Comparison of ENCODE assay signal across 18 cellular contexts in genomic region chr12:111355181-111355925, GRCh38. TPM values are rescaled to one million over a fixed set of nuclear protein-coding genes. Genes with fewer than 3 reads are reported as not detected.
DNase-seq lines count a peak whose midpoint lies in the region; ATAC-seq and TF ChIP-seq lines count a peak whose summit lies in the region.
"Had no signal": no experiment of that assay in that cellular context is flagged by ENCODE, and none has a peak within 500 bp of the region (broad histone marks: within the 10 kb centered on the region; RNA-seq: fewer than 3 reads in every experiment).

No MANE protein-coding gene starts in this region.

- POLR2A ChIA-PET in activated CD4-positive, alpha-beta T cell treated with anti-CD3 and anti-CD28 coated beads, Interleukin-2, amount 10 ng/mL, durations not matched to agents 7 days and 5 days (lab: Charles Lee), result interaction anchor here (0.7 kb wide), 1 partner anchor 20 kb away, joined by 3 read pairs; no protein-coding TSS in a partner anchor

- peak; percentile 21 for ATAC-seq in mucosa of descending colon
- no peak for ATAC-seq in GM21737 (IDR thresholded peaks at IDR 0.05; ENCODE audit: unreplicated experiment)
- ATAC-seq: Panc1, SK-N-SH treated with all-trans-retinoic acid at 6 μM for 48 hours had no signal

- DNase-seq in SJCRH30 (peak; percentile 35 to 48), mucosa of descending colon (no peak), immature natural killer cell (no peak)
- no peak for DNase-seq in activated CD4-positive, alpha-beta T cell treated with anti-CD3 and anti-CD28 coated beads, Interleukin-2, amount 10 ng/mL, durations not matched to agents 7 days and 5 days
- no peak for DNase-seq in activated CD4-positive, alpha-beta T cell treated with anti-CD3 and anti-CD28 coated beads, Interleukin-2, amount 50 U/mL, for 4 hours
- DNase-seq: DMS 273 treated with DMSO at 0.1 percent for 48 hours, GF-D8, HCEC 1CT, KG1, NCI-H1930, NCI-H446, Right ventricle myocardium superior had no signal

- H3K27ac Mint-ChIP-seq in IgD-negative memory B cell, result peak overlapping the region; percentile 71 to 86 (median 80)
- H3K27ac Mint-ChIP-seq in activated CD4-positive, alpha-beta T cell treated with anti-CD3 and anti-CD28 coated beads, Interleukin-2, amount 10 ng/mL, durations not matched to agents 7 days and 5 days, result no peak overlapping the region
- H3K27ac Mint-ChIP-seq in immature natural killer cell, result no peak overlapping the region

- H3K9ac ChIP-seq in BLaER1, result peak overlapping the region; percentile 44; the same call in 1 of the 2 replicates

- H4K20me1 ChIP-seq in BLaER1, result no peaks in the 10 kb centered on the region

- H3K27me3 Mint-ChIP-seq in IgD-negative memory B cell (peaks cover 5% of the 10 kb centered on the region), immature natural killer cell (ENCODE audit: low read depth in 3 of 3) (peaks cover 0 to 3% (median 1%) of the 10 kb centered on the region in 3 donors)
- peaks cover 14% of the 10 kb centered on the region for H3K27me3 Mint-ChIP-seq in activated CD4-positive, alpha-beta T cell treated with anti-CD3 and anti-CD28 coated beads, Interleukin-2, amount 10 ng/mL, durations not matched to agents 7 days and 5 days

- CTCF ChIA-PET in activated CD4-positive, alpha-beta T cell treated with anti-CD3 and anti-CD28 coated beads, Interleukin-2, amount 10 ng/mL, durations not matched to agents 7 days and 5 days (lab: Charles Lee), result no interaction called here

- H3K4me3 Mint-ChIP-seq in IgD-negative memory B cell, result peak overlapping the region; percentile 44 to 86 (median 53)
- H3K4me3 Mint-ChIP-seq in activated CD4-positive, alpha-beta T cell treated with anti-CD3 and anti-CD28 coated beads, Interleukin-2, amount 10 ng/mL, durations not matched to agents 7 days and 5 days, result no peak overlapping the region
- no peak overlapping the region for H3K4me3 Mint-ChIP-seq in immature natural killer cell

- H3K27me3 ChIP-seq in BLaER1 (no peaks in the 10 kb centered on the region), SJCRH30 (no peaks in the 10 kb centered on the region)

- peak overlapping the region; percentile 75 for H3K27ac ChIP-seq in BLaER1
- H3K27ac ChIP-seq in SJCRH30, result no peak overlapping the region
- H3K27ac ChIP-seq: C4-2B had no signal

- H3K4me1 ChIP-seq in BLaER1 (peaks cover 62% of the 10 kb centered on the region), SJCRH30 (no peaks in the 10 kb centered on the region), mucosa of descending colon (ENCODE audit: low read depth) (no peaks in the 10 kb centered on the region)

- H3K36me3 Mint-ChIP-seq in IgD-negative memory B cell, result peaks cover 3% of the 10 kb centered on the region
- H3K36me3 Mint-ChIP-seq in activated CD4-positive, alpha-beta T cell treated with anti-CD3 and anti-CD28 coated beads, Interleukin-2, amount 10 ng/mL, durations not matched to agents 7 days and 5 days (ENCODE audit: low read depth), result no peaks in the 10 kb centered on the region
- H3K36me3 Mint-ChIP-seq in immature natural killer cell, result peaks cover 0 to 6% (median 0%) of the 10 kb centered on the region in 3 donors

- TF ChIP-seq CTCF in mucosa of descending colon (IDR thresholded peaks at IDR 0.05), result no peak

- intact Hi-C loops in mucosa of descending colon (cut with DNase I, micrococcal nuclease), result no loop called here

- no peaks in the 10 kb centered on the region for H3K9me3 Mint-ChIP-seq in IgD-negative memory B cell
- no peaks in the 10 kb centered on the region for H3K9me3 Mint-ChIP-seq in activated CD4-positive, alpha-beta T cell treated with anti-CD3 and anti-CD28 coated beads, Interleukin-2, amount 10 ng/mL, durations not matched to agents 7 days and 5 days
- H3K9me3 Mint-ChIP-seq in immature natural killer cell, result no peaks in the 10 kb centered on the region

- H3K4me3 ChIP-seq in BLaER1 (0 out of 2 replicates have a peak overlapping the region, but pooled peaks have one; percentile 8), SJCRH30 (no peak overlapping the region), mucosa of descending colon (no peak overlapping the region)

- H3K36me3 ChIP-seq in BLaER1, result no peaks in the 10 kb centered on the region
- no peaks in the 10 kb centered on the region for H3K36me3 ChIP-seq in SJCRH30
- no peaks in the 10 kb centered on the region for H3K36me3 ChIP-seq in mucosa of descending colon (ENCODE audit: low read depth)

- H3K4me1 Mint-ChIP-seq in IgD-negative memory B cell, result peaks cover 17 to 29% (median 27%) of the 10 kb centered on the region in 3 donors
- H3K4me1 Mint-ChIP-seq in activated CD4-positive, alpha-beta T cell treated with anti-CD3 and anti-CD28 coated beads, Interleukin-2, amount 10 ng/mL, durations not matched to agents 7 days and 5 days, result peaks cover 11% of the 10 kb centered on the region
- peaks cover 12% of the 10 kb centered on the region in 2 donors for H3K4me1 Mint-ChIP-seq in immature natural killer cell

- H3K4me2 ChIP-seq in BLaER1, result peak overlapping the region; percentile 74

- H3K9me3 ChIP-seq in BLaER1 (no peaks in the 10 kb centered on the region), SJCRH30 (replicated peaks) (no peaks in the 10 kb centered on the region), mucosa of descending colon (no peaks in the 10 kb centered on the region)

RNA-seq across cellular contexts. Expression of gene PHETA1, which starts 13.5 kb away (rescaled TPM):
- polyA plus RNA-seq in IgD-negative memory B cell (2.6 TPM), immature natural killer cell (1 to 10 TPM; 2.0 to 5.5 (median 2.1) TPM)
- total RNA-seq in SJCRH30 (2014; rRNA removed; shearing (Covaris generic)), result 4.0 and 4.2 TPM in 2 replicates
- total RNA-seq in mucosa of descending colon, result 10 to 100 TPM; 21.4 to 39.8 (median 23.4) TPM
- under 1 TPM; 0.69 to 0.97 TPM for total RNA-seq in activated CD4-positive, alpha-beta T cell treated with anti-CD3 and anti-CD28 coated beads, Interleukin-2, amount 10 ng/mL, durations not matched to agents 7 days and 5 days

RNA-seq across cellular contexts. Expression of gene SH2B3, which starts 50.4 kb away (rescaled TPM):
- polyA plus RNA-seq in IgD-negative memory B cell (10.3 TPM), immature natural killer cell (10 to 100 TPM in 1 of 3 donors, 1 to 10 TPM in 1, under 1 TPM in 1; 0.08 to 13.5 (median 5.3) TPM)
- 11.1 and 13.2 TPM in 2 replicates for total RNA-seq in SJCRH30 (2014; rRNA removed; shearing (Covaris generic))
- total RNA-seq in mucosa of descending colon, result 10 to 100 TPM; 16.5 to 22.4 (median 20.5) TPM
- total RNA-seq in activated CD4-positive, alpha-beta T cell treated with anti-CD3 and anti-CD28 coated beads, Interleukin-2, amount 10 ng/mL, durations not matched to agents 7 days and 5 days, result 10 to 100 TPM; 29.7 to 29.8 TPM

Comparison
In these comparisons a context has a peak if more than half of its experiments do, and no peak if none do; other contexts are left out.
1. H3K27ac Mint-ChIP-seq: peak in IgD-negative memory B cell (3 of 3); none in activated CD4-positive, alpha-beta T cell treated with anti-CD3 and anti-CD28 coated beads, Interleukin-2, amount 10 ng/mL, durations not matched to agents 7 days and 5 days (single experiment) and immature natural killer cell (0 of 6).
2. H3K4me3 Mint-ChIP-seq: peak in IgD-negative memory B cell (4 of 4); none in activated CD4-positive, alpha-beta T cell treated with anti-CD3 and anti-CD28 coated beads, Interleukin-2, amount 10 ng/mL, durations not matched to agents 7 days and 5 days (single experiment) and immature natural killer cell (0 of 5).
3. DNase-seq: peak in SJCRH30 (2 of 2); none in mucosa of descending colon (0 of 3), activated CD4-positive, alpha-beta T cell treated with anti-CD3 and anti-CD28 coated beads, Interleukin-2, amount 10 ng/mL, durations not matched to agents 7 days and 5 days (single experiment), immature natural killer cell (0 of 3) and activated CD4-positive, alpha-beta T cell treated with anti-CD3 and anti-CD28 coated beads, Interleukin-2, amount 50 U/mL, for 4 hours (0 of 2).